In genomic region chrX:24371391-24371972, GRCh38 we compare ENCODE assay signal across 8 cellular contexts. TPM values are rescaled to one million over a fixed set of nuclear protein-coding genes. Genes with fewer than 3 reads are reported as not detected.
DNase-seq lines count a peak whose midpoint lies in the region; ATAC-seq, FAIRE-seq and TF ChIP-seq lines count a peak whose summit lies in the region.

No MANE protein-coding gene starts in this region.

- CTCF ChIA-PET in activated B cell treated with CpG ODN at 0.5 μM for 24 hours (lab: Charles Lee): interaction anchor here (1.2 to 2.9 kb wide), 5 partner anchors 11 to 139 kb away, joined by 4 to 21 read pairs (median 5); no protein-coding TSS in a partner anchor

- ATAC-seq in activated B cell treated with CpG ODN at 0.5 μM for 24 hours (ENCODE audit: low read depth): peak; percentile 66

- H3K4me1 Mint-ChIP-seq in activated B cell treated with CpG ODN at 0.5 μM for 24 hours: peaks cover 7% of the 10 kb centered on the region

- FAIRE-seq in H54 (lab: Jason Lieb, UNC): no peak

- intact Hi-C loops in activated B cell treated with CpG ODN at 0.5 μM for 24 hours (cut with micrococcal nuclease): loop anchor here (1.0 to 5.0 kb wide), 2 partner anchors 114 to 128 kb away; no protein-coding TSS in a partner anchor

- H3K27me3 Mint-ChIP-seq in activated B cell treated with CpG ODN at 0.5 μM for 24 hours: peaks cover 10% of the 10 kb centered on the region

- no peaks in the 10 kb centered on the region for H3K9me3 Mint-ChIP-seq in activated B cell treated with CpG ODN at 0.5 μM for 24 hours

- no peak for TF ChIP-seq POLR2A in H54 (IDR thresholded peaks at IDR 0.05; ENCODE audit: low read depth, low read length)

- peak overlapping the region; percentile 24 for H3K4me3 Mint-ChIP-seq in activated B cell treated with CpG ODN at 0.5 μM for 24 hours

- no peak for TF ChIP-seq CTCF in activated B cell treated with CpG ODN at 0.5 μM for 24 hours (IDR thresholded peaks at IDR 0.05)
- TF ChIP-seq CTCF in cardiac fibroblast (IDR thresholded peaks at IDR 0.05; ENCODE audit: low read depth, low read length): peak; percentile 57

- DNase-seq in DMS 273 (lab: John Stamatoyannopoulos, UW; ENCODE audit: unreplicated experiment) (peak; percentile 88), H54 (ENCODE audit: insufficient read length, low spot score) (peak; percentile 2), NCI-H1694 treated with DMSO at 0.1 percent for 48 hours (lab: John Stamatoyannopoulos, UW) (peak; percentile 53), activated B cell treated with CpG ODN at 0.5 μM for 24 hours (peak; percentile 15), cardiac fibroblast (ENCODE audit: low read depth in 2 of 2) (peak; percentile 66 to 69), left kidney (ENCODE audit: low read depth, low spot score) (peak; percentile 87), GOT3 (lab: John Stamatoyannopoulos, UW) (no peak)
- peak; percentile 3 to 30 (median 29) for DNase-seq in stimulated activated CD4-positive, alpha-beta T cell treated with anti-CD3 and anti-CD28 coated beads, TNF-alpha, amount 100 ng/mL, for 4 hours (ENCODE audit: low read depth in 3 of 3)

- no peaks in the 10 kb centered on the region for H3K36me3 Mint-ChIP-seq in activated B cell treated with CpG ODN at 0.5 μM for 24 hours (ENCODE audit: low read depth)

- no peak overlapping the region for H3K27ac Mint-ChIP-seq in activated B cell treated with CpG ODN at 0.5 μM for 24 hours

- POLR2A ChIA-PET in activated B cell treated with CpG ODN at 0.5 μM for 24 hours (lab: Charles Lee): no interaction called here

- no peak overlapping the region for H3K4me3 ChIP-seq in cardiac fibroblast (replicated peaks in 1 of 2; ENCODE audit: low read depth in 2 of 2, low read length in 2 of 2)

RNA-seq across cellular contexts. Expression of gene SUPT20HL1, which starts 11.0 kb away (rescaled TPM):
- total RNA-seq in activated B cell treated with CpG ODN at 0.5 μM for 24 hours: not detected in 2 replicates

RNA-seq across cellular contexts. Expression of gene SUPT20HL2, which starts 57.6 kb away (rescaled TPM):
- total RNA-seq in activated B cell treated with CpG ODN at 0.5 μM for 24 hours: not detected in 2 replicates
